Comparison of ENCODE assay signal across 17 cellular contexts in the genomic region with DNA sequence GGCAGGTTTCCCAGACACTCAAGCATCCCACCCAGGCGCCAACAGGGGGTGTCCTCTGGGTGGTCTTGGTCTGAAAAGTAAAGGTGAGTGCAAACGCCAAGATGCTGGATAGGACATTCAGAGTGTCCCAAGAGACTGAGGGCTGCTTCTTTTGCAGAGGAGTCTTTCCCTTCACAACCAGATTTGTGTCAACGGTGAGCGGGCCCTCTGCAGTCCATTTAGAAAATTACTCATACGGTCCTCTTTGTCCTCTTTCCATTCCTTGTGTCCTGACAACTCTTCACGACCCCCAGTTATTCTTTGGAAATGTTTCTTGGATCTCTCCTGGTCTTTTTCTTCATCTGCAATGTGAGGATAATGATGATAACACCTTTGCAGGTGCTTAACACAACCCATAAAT.
DNase-seq lines count a peak whose midpoint lies in the region; ATAC-seq, FAIRE-seq and TF ChIP-seq lines count a peak whose summit lies in the region.
"Had no signal": no experiment of that assay in that cellular context is flagged by ENCODE, and none has a peak within 500 bp of the region (broad histone marks: within the 10 kb centered on the region; RNA-seq: fewer than 3 reads in every experiment).

No MANE protein-coding gene starts in this region.

- WGBS in mammary epithelial cell (ENCODE audit: low coverage, missing lambda C conversion rate) = 80% methylated on average over 6 of the region's 6 CpGs

- intact Hi-C loops in activated CD8-positive, alpha-beta T cell treated with anti-CD3 and anti-CD28 coated beads for 36 hours (cut with micrococcal nuclease) = no loop called here
- intact Hi-C loops in mammary epithelial cell (cut with micrococcal nuclease) = no loop called here

- FAIRE-seq in astrocyte (lab: Jason Lieb, UNC) = no peak
- FAIRE-seq: HTR-8/SVneo, small intestine had no signal

- peaks cover 3% of the 10 kb centered on the region for H3K9me3 Mint-ChIP-seq in activated CD8-positive, alpha-beta T cell treated with anti-CD3 and anti-CD28 coated beads for 36 hours
- H3K9me3 Mint-ChIP-seq in activated CD8-positive, alpha-beta T cell treated with anti-CD3 and anti-CD28 coated beads, Interleukin-2, amount 10 ng/mL, durations not matched to agents 7 days and 5 days (ENCODE audit: insufficient read depth) = no peaks in the 10 kb centered on the region
- H3K9me3 Mint-ChIP-seq in astrocyte (ENCODE audit: unreplicated experiment) = peaks cover 2% of the 10 kb centered on the region
- no peaks in the 10 kb centered on the region for H3K9me3 Mint-ChIP-seq in progenitor cell of endocrine pancreas (ENCODE audit: low read depth)
- H3K9me3 Mint-ChIP-seq: stimulated activated naive CD8-positive, alpha-beta T cell treated with anti-CD3 and anti-CD28 coated beads, Interleukin-15, amount 100 ng/mL, for 72 hours had no signal

- H3F3A ChIP-seq in Loucy (ENCODE audit: low read depth) = no peaks in the 10 kb centered on the region

- dilution Hi-C loops in mammary epithelial cell (cut with HindIII; ENCODE audit: low sequenced_read_pairs) = no loop called here

- peak; percentile 13 for DNase-seq in activated CD8-positive, alpha-beta T cell treated with anti-CD3 and anti-CD28 coated beads for 36 hours
- no peak for DNase-seq in activated CD8-positive, alpha-beta T cell treated with anti-CD3 and anti-CD28 coated beads, Interleukin-2, amount 10 ng/mL, durations not matched to agents 7 days and 5 days
- DNase-seq in astrocyte (ENCODE audit: low read depth) (no peak), progenitor cell of endocrine pancreas (ENCODE audit: low spot score, unreplicated experiment) (no peak), mammary epithelial cell (no peak), NCI-H2107 (lab: John Stamatoyannopoulos, UW) (no peak), NCI-H1694 (lab: John Stamatoyannopoulos, UW) (no peak)
- DNase-seq: activated naive CD8-positive, alpha-beta T cell treated with anti-CD3 and anti-CD28 coated beads for 36 hours; central memory CD4-positive, alpha-beta T cell; glutamatergic neuron; kidney glomerular epithelial cell; NCI-H1048; ovary; small intestine; stimulated activated naive CD8-positive, alpha-beta T cell treated with anti-CD3 and anti-CD28 coated beads, Interleukin-15, amount 100 ng/mL, for 72 hours had no signal

- H3K36me3 ChIP-seq in Loucy (ENCODE audit: insufficient read depth, low read length) = no peaks in the 10 kb centered on the region
- H3K36me3 ChIP-seq in astrocyte (ENCODE audit: insufficient read depth, low read length) = no peaks in the 10 kb centered on the region
- no peaks in the 10 kb centered on the region for H3K36me3 ChIP-seq in mammary epithelial cell (ENCODE audit: insufficient read depth, low read length)
- H3K36me3 ChIP-seq: ovary had no signal

- H3K4me1 Mint-ChIP-seq in activated CD8-positive, alpha-beta T cell treated with anti-CD3 and anti-CD28 coated beads for 36 hours (ENCODE audit: low read depth) = peaks cover 32% of the 10 kb centered on the region
- peaks cover 4% of the 10 kb centered on the region for H3K4me1 Mint-ChIP-seq in activated CD8-positive, alpha-beta T cell treated with anti-CD3 and anti-CD28 coated beads, Interleukin-2, amount 10 ng/mL, durations not matched to agents 7 days and 5 days (ENCODE audit: low read depth)
- H3K4me1 Mint-ChIP-seq in astrocyte (ENCODE audit: low read depth, unreplicated experiment) = peaks cover 50% of the 10 kb centered on the region
- H3K4me1 Mint-ChIP-seq in progenitor cell of endocrine pancreas (ENCODE audit: low read depth) = no peaks in the 10 kb centered on the region

- in situ Hi-C loops in mammary epithelial cell (cut with MboI; ENCODE audit: low sequenced_read_pairs in 2 of 2) = no loop called here

- CTCF ChIA-PET in activated CD8-positive, alpha-beta T cell treated with anti-CD3 and anti-CD28 coated beads for 36 hours (lab: Charles Lee) = interaction anchor here (1.1 to 4.1 kb wide), 2 partner anchors 11 to 169 kb away, joined by 3 to 23 read pairs; no protein-coding TSS in a partner anchor
- CTCF ChIA-PET in activated CD8-positive, alpha-beta T cell treated with anti-CD3 and anti-CD28 coated beads, Interleukin-2, amount 10 ng/mL, durations not matched to agents 7 days and 5 days (lab: Charles Lee) = interaction anchor here (1.0 to 3.4 kb wide), 2 partner anchors 10 to 169 kb away, joined by 5 to 13 read pairs; no protein-coding TSS in a partner anchor
- CTCF ChIA-PET in mammary epithelial cell (lab: Charles Lee; ENCODE audit: low non-redundant PET) = no interaction called here

- H3K9ac ChIP-seq in Loucy (ENCODE audit: low read depth, low read length, poor library complexity, severe bottlenecking) = no peak overlapping the region
- no peak overlapping the region for H3K9ac ChIP-seq in astrocyte (ENCODE audit: low read length)
- H3K9ac ChIP-seq in mammary epithelial cell (ENCODE audit: insufficient read depth, low read length) = no peak overlapping the region

- H3K9me3 ChIP-seq in Loucy (ENCODE audit: insufficient read depth, low read depth, low read length) (no peaks in the 10 kb centered on the region), astrocyte (ENCODE audit: insufficient read depth, low read depth, low read length) (no peaks in the 10 kb centered on the region), mammary epithelial cell (replicated peaks; ENCODE audit: insufficient read depth, low read length) (no peaks in the 10 kb centered on the region)
- H3K9me3 ChIP-seq: ovary had no signal

- no TSS peak for BruUV-seq in mammary epithelial cell (replicated peaks; lab: Mats Ljungman, UMichigan)

- H3K4me1 ChIP-seq in Loucy (ENCODE audit: insufficient read depth, low read length, poor library complexity, severe bottlenecking) (peaks cover 6% of the 10 kb centered on the region), astrocyte (ENCODE audit: insufficient read depth, low read length) (peaks cover 48% of the 10 kb centered on the region), mammary epithelial cell (ENCODE audit: insufficient read depth, low read length) (peaks cover 5% of the 10 kb centered on the region)

- H3K4me2 ChIP-seq in Loucy (ENCODE audit: low read depth, low read length, poor library complexity, severe bottlenecking) = peak overlapping the region; percentile 11
- H3K4me2 ChIP-seq in astrocyte (ENCODE audit: low read length) = no peak overlapping the region
- no peak overlapping the region for H3K4me2 ChIP-seq in mammary epithelial cell (ENCODE audit: insufficient read depth, low read depth, low read length)

- H2AFZ ChIP-seq in Loucy (ENCODE audit: low read length) (peak overlapping the region; percentile 67; the same call in 1 of the 2 replicates), astrocyte (ENCODE audit: low read depth, low read length) (no peak overlapping the region), mammary epithelial cell (ENCODE audit: low read depth, low read length) (no peak overlapping the region)

- TF ChIP-seq CTCF in activated CD8-positive, alpha-beta T cell treated with anti-CD3 and anti-CD28 coated beads for 36 hours (IDR thresholded peaks at IDR 0.05) = no peak
- TF ChIP-seq CTCF in Loucy (conservative IDR thresholded peaks at IDR 0.05; ENCODE audit: low read length) (peak; percentile 50), astrocyte (IDR thresholded peaks at IDR 0.05; ENCODE audit: insufficient read depth, low read depth, low read length) (peak; percentile 16), progenitor cell of endocrine pancreas (IDR thresholded peaks at IDR 0.05; ENCODE audit: unreplicated experiment) (peak; percentile 29), mammary epithelial cell (conservative IDR thresholded peaks at IDR 0.05 in 1 of 2, IDR thresholded peaks at IDR 0.05 in 1 of 2; ENCODE audit: extremely low read depth in 1 of 2, insufficient read depth in 1 of 2, low read depth in 1 of 2, low read length in 2 of 2) (no peak)

- H3K4me3 Mint-ChIP-seq in activated CD8-positive, alpha-beta T cell treated with anti-CD3 and anti-CD28 coated beads for 36 hours = no peak overlapping the region
- H3K4me3 Mint-ChIP-seq in activated CD8-positive, alpha-beta T cell treated with anti-CD3 and anti-CD28 coated beads, Interleukin-2, amount 10 ng/mL, durations not matched to agents 7 days and 5 days = no peak overlapping the region
- H3K4me3 Mint-ChIP-seq in astrocyte (ENCODE audit: unreplicated experiment) (no peak overlapping the region), progenitor cell of endocrine pancreas (ENCODE audit: low read depth) (no peak overlapping the region)
- H3K4me3 Mint-ChIP-seq: activated naive CD8-positive, alpha-beta T cell treated with anti-CD3 and anti-CD28 coated beads for 36 hours; stimulated activated naive CD8-positive, alpha-beta T cell treated with anti-CD3 and anti-CD28 coated beads, Interleukin-15, amount 100 ng/mL, for 72 hours had no signal

- H3K4me3 ChIP-seq in Loucy (ENCODE audit: low read length, poor library complexity, severe bottlenecking) (no peak overlapping the region), astrocyte (ENCODE audit: insufficient read depth, low read depth, low read length) (no peak overlapping the region), mammary epithelial cell (replicated peaks in 1 of 3; ENCODE audit: insufficient read depth in 1 of 3, low read depth in 2 of 3, low read length in 3 of 3) (no peak overlapping the region)
- H3K4me3 ChIP-seq: ovary had no signal

- POLR2A ChIA-PET in activated CD8-positive, alpha-beta T cell treated with anti-CD3 and anti-CD28 coated beads for 36 hours (lab: Charles Lee) = no interaction called here
- POLR2A ChIA-PET in activated CD8-positive, alpha-beta T cell treated with anti-CD3 and anti-CD28 coated beads, Interleukin-2, amount 10 ng/mL, durations not matched to agents 7 days and 5 days (lab: Charles Lee) = no interaction called here

- H3K36me3 Mint-ChIP-seq in activated CD8-positive, alpha-beta T cell treated with anti-CD3 and anti-CD28 coated beads for 36 hours (ENCODE audit: low read depth) = no peaks in the 10 kb centered on the region
- no peaks in the 10 kb centered on the region for H3K36me3 Mint-ChIP-seq in activated CD8-positive, alpha-beta T cell treated with anti-CD3 and anti-CD28 coated beads, Interleukin-2, amount 10 ng/mL, durations not matched to agents 7 days and 5 days (ENCODE audit: low read depth)
- H3K36me3 Mint-ChIP-seq in astrocyte (ENCODE audit: low read depth, unreplicated experiment) (peaks cover 2% of the 10 kb centered on the region), progenitor cell of endocrine pancreas (ENCODE audit: insufficient read depth) (no peaks in the 10 kb centered on the region)

- H3K27ac ChIP-seq in astrocyte (ENCODE audit: low read depth, low read length) = no peak overlapping the region
- H3K27ac ChIP-seq in mammary epithelial cell (ENCODE audit: insufficient read depth, low read depth, low read length) = no peak overlapping the region
- H3K27ac ChIP-seq: ovary had no signal

- H3K27me3 ChIP-seq in Loucy (ENCODE audit: insufficient read depth, low read length, poor library complexity, severe bottlenecking) (no peaks in the 10 kb centered on the region), astrocyte (ENCODE audit: insufficient read depth, low read length) (no peaks in the 10 kb centered on the region), mammary epithelial cell (ENCODE audit: insufficient read depth, low read length) (no peaks in the 10 kb centered on the region)
- H3K27me3 ChIP-seq: ovary had no signal

- no peak overlapping the region for H3K27ac Mint-ChIP-seq in activated CD8-positive, alpha-beta T cell treated with anti-CD3 and anti-CD28 coated beads for 36 hours
- H3K27ac Mint-ChIP-seq in activated CD8-positive, alpha-beta T cell treated with anti-CD3 and anti-CD28 coated beads, Interleukin-2, amount 10 ng/mL, durations not matched to agents 7 days and 5 days = no peak overlapping the region
- H3K27ac Mint-ChIP-seq in astrocyte (ENCODE audit: unreplicated experiment) (no peak overlapping the region), progenitor cell of endocrine pancreas (no peak overlapping the region)
- H3K27ac Mint-ChIP-seq: activated naive CD8-positive, alpha-beta T cell treated with anti-CD3 and anti-CD28 coated beads for 36 hours had no signal

- H3K27me3 Mint-ChIP-seq in activated CD8-positive, alpha-beta T cell treated with anti-CD3 and anti-CD28 coated beads for 36 hours = peaks cover 3% of the 10 kb centered on the region
- H3K27me3 Mint-ChIP-seq in activated CD8-positive, alpha-beta T cell treated with anti-CD3 and anti-CD28 coated beads, Interleukin-2, amount 10 ng/mL, durations not matched to agents 7 days and 5 days (ENCODE audit: low read depth) = no peaks in the 10 kb centered on the region
- no peaks in the 10 kb centered on the region for H3K27me3 Mint-ChIP-seq in astrocyte (ENCODE audit: low read depth, unreplicated experiment)
- H3K27me3 Mint-ChIP-seq in progenitor cell of endocrine pancreas = peaks cover 12% of the 10 kb centered on the region
- H3K27me3 Mint-ChIP-seq: activated naive CD8-positive, alpha-beta T cell treated with anti-CD3 and anti-CD28 coated beads for 36 hours; stimulated activated naive CD8-positive, alpha-beta T cell treated with anti-CD3 and anti-CD28 coated beads, Interleukin-15, amount 100 ng/mL, for 72 hours had no signal

- H3K9me2 ChIP-seq in Loucy (replicated peaks; ENCODE audit: low read depth, low read length) = no peaks in the 10 kb centered on the region

- H4K20me1 ChIP-seq in Loucy (ENCODE audit: insufficient read depth, low read length, poor library complexity, severe bottlenecking) (no peaks in the 10 kb centered on the region), astrocyte (ENCODE audit: insufficient read depth, low read length) (no peaks in the 10 kb centered on the region), mammary epithelial cell (ENCODE audit: insufficient read depth, low read length) (no peaks in the 10 kb centered on the region)

- H3K79me2 ChIP-seq in Loucy (ENCODE audit: insufficient read depth, low read length) = no peaks in the 10 kb centered on the region
- no peaks in the 10 kb centered on the region for H3K79me2 ChIP-seq in astrocyte (ENCODE audit: insufficient read depth, low read length)
- H3K79me2 ChIP-seq in mammary epithelial cell (ENCODE audit: insufficient read depth, low read length) = no peaks in the 10 kb centered on the region

- no peak for ATAC-seq in activated CD8-positive, alpha-beta T cell treated with anti-CD3 and anti-CD28 coated beads for 36 hours
- ATAC-seq in activated CD8-positive, alpha-beta T cell treated with anti-CD3 and anti-CD28 coated beads, Interleukin-2, amount 10 ng/mL, durations not matched to agents 7 days and 5 days = no peak
- ATAC-seq: stimulated activated naive CD8-positive, alpha-beta T cell treated with anti-CD3 and anti-CD28 coated beads, Interleukin-15, amount 100 ng/mL, for 72 hours had no signal

Comparison
In these comparisons a context has a peak if more than half of its experiments do, and no peak if none do; other contexts are left out.
1. CTCF ChIP-seq: peak in Loucy (single experiment), astrocyte (single experiment) and progenitor cell of endocrine pancreas (single experiment); none in activated CD8-positive, alpha-beta T cell treated with anti-CD3 and anti-CD28 coated beads for 36 hours (single experiment) and mammary epithelial cell (0 of 2).